Comparison of ENCODE assay signal across 12 cellular contexts in genomic region chr7:100003711-100004661, GRCh38. TPM values are rescaled to one million over a fixed set of nuclear protein-coding genes. Genes with fewer than 3 reads are reported as not detected.
DNase-seq lines count a peak whose midpoint lies in the region; ATAC-seq and TF ChIP-seq lines count a peak whose summit lies in the region.
"Had no signal": no experiment of that assay in that cellular context is flagged by ENCODE, and none has a peak within 500 bp of the region (broad histone marks: within the 10 kb centered on the region; RNA-seq: fewer than 3 reads in every experiment).

No MANE protein-coding gene starts in this region.

- peak overlapping the region; percentile 39; the same call in 1 of the 2 replicates for H4K5ac ChIP-seq in IMR-90 (ENCODE audit: low read depth, low read length)

- H3K4me1 ChIP-seq in IMR-90 (ENCODE audit: control insufficient read depth, insufficient read depth, low read length) (peaks cover 6% of the 10 kb centered on the region; the same call in 1 of the 2 replicates), thyroid gland (no peaks in the 10 kb centered on the region)

- H3K36me3 ChIP-seq in IMR-90 (ENCODE audit: control insufficient read depth, insufficient read depth, low read length) (no peaks in the 10 kb centered on the region), thyroid gland (no peaks in the 10 kb centered on the region)

- peak overlapping the region; percentile 14; the same call in 1 of the 2 replicates for H3K18ac ChIP-seq in IMR-90 (ENCODE audit: low read depth, low read length)

- H3K4me2 ChIP-seq in IMR-90 (ENCODE audit: low read depth, low read length), result no peak overlapping the region; the same call in 1 of the 2 replicates

- no peak overlapping the region for H3K4ac ChIP-seq in IMR-90 (ENCODE audit: low read depth, low read length)

- no CpG with 5 or more reads among the region's 14 CpGs for WGBS in IMR-90 (ENCODE audit: extremely low coverage in 2 of 2, insufficient read length in 1 of 2), 2 experiments
- 48 to 60% methylated on average over 12 to 14 of the region's 14 CpGs for WGBS in thyroid gland, 2 donors

- H3K79me1 ChIP-seq in IMR-90 (ENCODE audit: low read depth in 1 of 2, low read length in 2 of 2), result no peaks in the 10 kb centered on the region

- intact Hi-C loops in IMR-90 (cut with micrococcal nuclease), result no loop called here
- intact Hi-C loops in thyroid gland (cut with DNase I), result no loop called here
- intact Hi-C loops in left ventricle myocardium superior (cut with micrococcal nuclease), result no loop called here

- H3K4me3 ChIP-seq in IMR-90 (ENCODE audit: insufficient read depth, low read depth, low read length) (no peak overlapping the region), thyroid gland (replicated peaks in 1 of 3) (no peak overlapping the region)

- no peak overlapping the region for H2AK9ac ChIP-seq in IMR-90 (replicated peaks; ENCODE audit: low read depth, low read length, poor library complexity)

- H2BK5ac ChIP-seq in IMR-90 (ENCODE audit: low read depth, low read length, poor library complexity, severe bottlenecking), result no peak overlapping the region

- no peak overlapping the region for H3K23ac ChIP-seq in IMR-90 (ENCODE audit: low read depth, low read length)

- no peak overlapping the region for H3K14ac ChIP-seq in IMR-90 (replicated peaks; ENCODE audit: low read depth, low read length)

- no peaks in the 10 kb centered on the region for H3K9me1 ChIP-seq in IMR-90 (ENCODE audit: insufficient read depth, low read length)

- peak overlapping the region; percentile 79 for H2AFZ ChIP-seq in IMR-90 (replicated peaks; ENCODE audit: low read length, poor library complexity)

- H4K8ac ChIP-seq in IMR-90 (ENCODE audit: low read depth in 2 of 2, low read length in 2 of 2), result peak overlapping the region; percentile 16 to 70; a peak in 1 of 4 replicates

- TF ChIP-seq CTCF in IMR-90 (conservative IDR thresholded peaks at IDR 0.05; ENCODE audit: low read depth, low read length) (no peak), thyroid gland (IDR thresholded peaks at IDR 0.05) (no peak)

- H2BK15ac ChIP-seq in IMR-90 (ENCODE audit: low read depth, low read length), result no peak overlapping the region

- H4K91ac ChIP-seq in IMR-90 (ENCODE audit: insufficient read depth, low read depth, low read length), result no peak overlapping the region

- ATAC-seq in IMR-90 (ENCODE audit: low read depth), result peak; percentile 82
- ATAC-seq in HG02870 (IDR thresholded peaks at IDR 0.05; ENCODE audit: unreplicated experiment), result no peak
- no peak for ATAC-seq in GM21786 (IDR thresholded peaks at IDR 0.05; ENCODE audit: unreplicated experiment)
- ATAC-seq in left ventricle myocardium superior, result no peak
- ATAC-seq: stimulated activated naive CD8-positive, alpha-beta T cell treated with anti-CD3 and anti-CD28 coated beads, Interleukin-15, Interleukin-2, amounts not matched to agents 100 U/mL and 50 U/mL, for 24 hours had no signal

- H3K9ac ChIP-seq in IMR-90 (ENCODE audit: low read depth, low read length), result peak overlapping the region; percentile 12; the same call in 1 of the 2 replicates

- no peak for TF ChIP-seq RAD21 in IMR-90 (IDR thresholded peaks at IDR 0.05; ENCODE audit: low read length)

- peak overlapping the region; percentile 17; the same call in 1 of the 2 replicates for H3K27ac ChIP-seq in IMR-90 (ENCODE audit: insufficient read depth, low read length)
- no peak overlapping the region for H3K27ac ChIP-seq in thyroid gland

- no TSS peak for BruUV-seq in IMR-90 (replicated peaks; lab: Mats Ljungman, UMichigan)

- DNase-seq in IMR-90 (no peak), SHP77 (lab: John Stamatoyannopoulos, UW) (peak; percentile 92 to 95), iPS-NIHi7 (ENCODE audit: extremely low spot score) (peak; percentile 33), putamen (ENCODE audit: low spot score) (peak; percentile 78), thyroid gland (no peak), left ventricle myocardium superior (no peak)
- DNase-seq: activated naive CD4-positive, alpha-beta T cell treated with anti-CD3 and anti-CD28 coated beads, Interleukin-2, amount 10 ng/mL, durations not matched to agents 7 days and 5 days; kidney glomerular epithelial cell; stimulated activated naive CD8-positive, alpha-beta T cell treated with anti-CD3 and anti-CD28 coated beads, Interleukin-15, Interleukin-2, amounts not matched to agents 100 U/mL and 50 U/mL, for 24 hours had no signal

- dilution Hi-C loops in IMR-90 (cut with HindIII; ENCODE audit: low sequenced_read_pairs, unreplicated experiment), result no loop called here

- POLR2A ChIA-PET in IMR-90 (lab: Charles Lee; ENCODE audit: unreplicated experiment), result no interaction called here

- H3K9me3 ChIP-seq in IMR-90 (ENCODE audit: control insufficient read depth, insufficient read depth, low read length) (no peaks in the 10 kb centered on the region), thyroid gland (no peaks in the 10 kb centered on the region)

- CTCF ChIA-PET in IMR-90 (lab: Yijun Ruan, JAX), result interaction anchor here (1.3 kb wide), 1 partner anchor 10 kb away, joined by 3 read pairs; no protein-coding TSS in a partner anchor

- H2BK120ac ChIP-seq in IMR-90 (ENCODE audit: low read depth, low read length), result no peak overlapping the region

- H3K27me3 ChIP-seq in IMR-90 (ENCODE audit: control insufficient read depth, insufficient read depth, low read length), result peaks cover 7% of the 10 kb centered on the region
- no peaks in the 10 kb centered on the region for H3K27me3 ChIP-seq in thyroid gland

- no peak overlapping the region for H2BK20ac ChIP-seq in IMR-90 (ENCODE audit: low read depth, low read length)

- H4K20me1 ChIP-seq in IMR-90 (ENCODE audit: insufficient read depth, low read length), result no peaks in the 10 kb centered on the region

- TF ChIP-seq POLR2A in IMR-90 (IDR thresholded peaks at IDR 0.05; ENCODE audit: low read depth, low read length) (no peak), thyroid gland (IDR thresholded peaks at IDR 0.05) (no peak)

- H2AK5ac ChIP-seq in IMR-90 (ENCODE audit: low read depth, low read length), result no peak overlapping the region

- H3K56ac ChIP-seq in IMR-90 (ENCODE audit: extremely low read depth, insufficient read depth, low read length), result no peak overlapping the region

- in situ Hi-C loops in IMR-90 (cut with MboI; ENCODE audit: low sequenced_read_pairs), result no loop called here

TF ChIP-seq in IMR-90, 13 proteins besides CTCF, POLR2A, EP300 and RAD21:
- TF ChIP-seq MXI1 (IDR thresholded peaks at IDR 0.05; ENCODE audit: borderline replicate concordance, low read depth, low read length) (no peak), CHD1 (IDR thresholded peaks at IDR 0.05; ENCODE audit: low read depth, low read length) (no peak), NFE2L2 (IDR thresholded peaks at IDR 0.05; ENCODE audit: low read depth, low read length) (no peak), CEBPB (IDR thresholded peaks at IDR 0.05; ENCODE audit: low read depth, low read length) (no peak), RFX5 (IDR thresholded peaks at IDR 0.05; ENCODE audit: low read depth, low read length) (no peak), RCOR1 (IDR thresholded peaks at IDR 0.05; ENCODE audit: insufficient replicate concordance, low read length) (no peak), MAZ (IDR thresholded peaks at IDR 0.05; ENCODE audit: borderline replicate concordance, low read depth, low read length) (no peak), SMC3 (IDR thresholded peaks at IDR 0.05; ENCODE audit: low read depth, low read length) (no peak), BHLHE40 (IDR thresholded peaks at IDR 0.05; ENCODE audit: low read depth, low read length) (no peak)
- TF ChIP-seq, protein P1, sequence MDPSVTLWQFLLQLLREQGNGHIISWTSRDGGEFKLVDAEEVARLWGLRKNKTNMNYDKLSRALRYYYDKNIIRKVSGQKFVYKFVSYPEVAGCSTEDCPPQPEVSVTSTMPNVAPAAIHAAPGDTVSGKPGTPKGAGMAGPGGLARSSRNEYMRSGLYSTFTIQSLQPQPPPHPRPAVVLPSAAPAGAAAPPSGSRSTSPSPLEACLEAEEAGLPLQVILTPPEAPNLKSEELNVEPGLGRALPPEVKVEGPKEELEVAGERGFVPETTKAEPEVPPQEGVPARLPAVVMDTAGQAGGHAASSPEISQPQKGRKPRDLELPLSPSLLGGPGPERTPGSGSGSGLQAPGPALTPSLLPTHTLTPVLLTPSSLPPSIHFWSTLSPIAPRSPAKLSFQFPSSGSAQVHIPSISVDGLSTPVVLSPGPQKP (IDR thresholded peaks at IDR 0.05; ENCODE audit: borderline replicate concordance, low read depth, low read length), result no peak

RNA-seq across cellular contexts. Expression of gene ZKSCAN1, which starts 11.4 kb away (rescaled TPM):
- 30.3 and 40.7 TPM in 2 replicates for total RNA-seq in IMR-90 (2012; rRNA removed)
- polyA plus RNA-seq in IMR-90 (2012; rRNA removed), result 10.8 and 13.7 TPM in 2 replicates
- polyA plus RNA-seq in IMR-90 (2012; cell fraction: cytosol; rRNA removed), result 5.6 and 5.9 TPM in 2 replicates
- 8.8 and 23.6 TPM in 2 replicates for polyA plus RNA-seq in IMR-90 (2012; cell fraction: nucleus; rRNA removed; ENCODE audit: low replicate concordance)
- total RNA-seq in thyroid gland, result 10 to 100 TPM; 34.0 to 41.4 (median 35.3) TPM
- 33.3 TPM for total RNA-seq in left ventricle myocardium superior

RNA-seq across cellular contexts. Expression of gene AZGP1, which starts 28.2 kb away (rescaled TPM):
- total RNA-seq in IMR-90 (2012; rRNA removed) (not detected in 2 replicates), thyroid gland (1 to 10 TPM in 3 of 4 donors, not detected in 1; 1.6 to 3.5 (median 3.1) TPM), left ventricle myocardium superior (70.9 TPM)
- polyA plus RNA-seq in IMR-90 (2012; rRNA removed), result not detected in 2 replicates
- polyA plus RNA-seq in IMR-90 (2012; cell fraction: cytosol; rRNA removed), result 0.03 TPM in 1 of 2 replicates, not detected in the other
- polyA plus RNA-seq in IMR-90 (2012; cell fraction: nucleus; rRNA removed; ENCODE audit: low replicate concordance), result not detected in 2 replicates
- polyA plus RNA-seq: IgD-negative memory B cell had no signal

RNA-seq across cellular contexts. Expression of gene ZSCAN21, which starts 45.6 kb away (rescaled TPM):
- total RNA-seq in IMR-90 (2012; rRNA removed) (13.1 and 13.3 TPM in 2 replicates), thyroid gland (10 to 100 TPM; 14.0 to 23.8 (median 19.2) TPM), left ventricle myocardium superior (7.7 TPM)
- polyA plus RNA-seq in IMR-90 (2012; rRNA removed), result 10.8 and 11.5 TPM in 2 replicates
- 4.9 and 6.1 TPM in 2 replicates for polyA plus RNA-seq in IMR-90 (2012; cell fraction: cytosol; rRNA removed)
- polyA plus RNA-seq in IMR-90 (2012; cell fraction: nucleus; rRNA removed; ENCODE audit: low replicate concordance), result 5.6 and 14.0 TPM in 2 replicates

Comparison
In these comparisons a context has a peak if more than half of its experiments do, and no peak if none do; other contexts are left out.
1. DNase-seq: peak in SHP77 (2 of 2), iPS-NIHi7 (single experiment) and putamen (single experiment); none in IMR-90 (single experiment), thyroid gland (0 of 2) and left ventricle myocardium superior (single experiment).
2. RNA of gene AZGP1, which starts 28.2 kb away (total RNA-seq): 70.9 TPM in left ventricle myocardium superior (single experiment); 1.6 to 3.5 TPM in thyroid gland and not detected in IMR-90; every median in the first group is over 10 times any median in the second.